ENCODE assay signal across 1 cellular context in genomic region chr12:53625946-53626701, GRCh38.
TF ChIP-seq lines count a peak whose summit lies in the region.

Gene ATF7 (minus strand): TSS chr12:53626382. CDS start chr12:53601000, 25,382 bp downstream.

TF ChIP-seq in K562, 482 proteins besides CTCF, POLR2A, EP300 and RAD21 (continued from another document and continues in another):
- TF ChIP-seq ZBTB40 (IDR thresholded peaks at IDR 0.05) = peak; percentile 48; the same call in 1 of the 2 replicates
- TF ChIP-seq ZBTB40 (CRISPR knock-in tag; IDR thresholded peaks at IDR 0.05) = no peak
- TF ChIP-seq RNF2 (IDR thresholded peaks at IDR 0.05) = peak; percentile 40; the same call in 1 of the 2 replicates
- TF ChIP-seq KAT7 (CRISPR knock-in tag; IDR thresholded peaks at IDR 0.05; ENCODE audit: borderline replicate concordance) = peak; percentile 84; the same call in 1 of the 2 replicates
- peak; percentile 39 for TF ChIP-seq POLR2AphosphoS5 (IDR thresholded peaks at IDR 0.05; ENCODE audit: control insufficient read depth, insufficient read depth, low read depth, low read length)
- TF ChIP-seq PTRF (tag; IDR thresholded peaks at IDR 0.05) = no peak
- TF ChIP-seq ETV1 (tag; conservative IDR thresholded peaks at IDR 0.05; ENCODE audit: low read depth) = no peak
- TF ChIP-seq, protein P1, sequence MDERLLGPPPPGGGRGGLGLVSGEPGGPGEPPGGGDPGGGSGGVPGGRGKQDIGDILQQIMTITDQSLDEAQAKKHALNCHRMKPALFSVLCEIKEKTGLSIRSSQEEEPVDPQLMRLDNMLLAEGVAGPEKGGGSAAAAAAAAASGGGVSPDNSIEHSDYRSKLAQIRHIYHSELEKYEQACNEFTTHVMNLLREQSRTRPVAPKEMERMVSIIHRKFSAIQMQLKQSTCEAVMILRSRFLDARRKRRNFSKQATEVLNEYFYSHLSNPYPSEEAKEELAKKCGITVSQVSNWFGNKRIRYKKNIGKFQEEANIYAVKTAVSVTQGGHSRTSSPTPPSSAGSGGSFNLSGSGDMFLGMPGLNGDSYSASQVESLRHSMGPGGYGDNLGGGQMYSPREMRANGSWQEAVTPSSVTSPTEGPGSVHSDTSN (CRISPR knock-in tag; IDR thresholded peaks at IDR 0.05; ENCODE audit: low read depth) = peak; percentile 95
- TF ChIP-seq, protein P1 (tag; conservative IDR thresholded peaks at IDR 0.05; ENCODE audit: low read depth) = peak; percentile 99
- TF ChIP-seq ATF7 (IDR thresholded peaks at IDR 0.05) = peak; percentile 100
- no peak for TF ChIP-seq MAFK (IDR thresholded peaks at IDR 0.05; ENCODE audit: low read length)
- TF ChIP-seq MYBL2 (IDR thresholded peaks at IDR 0.05; ENCODE audit: low read depth) = no peak
- TF ChIP-seq MYBL2 (CRISPR knock-in tag; IDR thresholded peaks at IDR 0.05; ENCODE audit: borderline replicate concordance) = no peak
- TF ChIP-seq EP400 (IDR thresholded peaks at IDR 0.05) = peak; percentile 81
- peak; percentile 96 for TF ChIP-seq TCF7L2 (IDR thresholded peaks at IDR 0.05; ENCODE audit: low read depth, low read length)
- TF ChIP-seq L3MBTL2 (IDR thresholded peaks at IDR 0.05) = peak; percentile 81
- TF ChIP-seq CBX2 (IDR thresholded peaks at IDR 0.05; ENCODE audit: insufficient read depth, low read length, poor library complexity, severe bottlenecking) = no peak
- TF ChIP-seq ZNF644 (tag; IDR thresholded peaks at IDR 0.05; ENCODE audit: low read depth) = no peak
- no peak for TF ChIP-seq MBD1 (CRISPR knock-in tag; IDR thresholded peaks at IDR 0.05)
- TF ChIP-seq, protein P2, sequence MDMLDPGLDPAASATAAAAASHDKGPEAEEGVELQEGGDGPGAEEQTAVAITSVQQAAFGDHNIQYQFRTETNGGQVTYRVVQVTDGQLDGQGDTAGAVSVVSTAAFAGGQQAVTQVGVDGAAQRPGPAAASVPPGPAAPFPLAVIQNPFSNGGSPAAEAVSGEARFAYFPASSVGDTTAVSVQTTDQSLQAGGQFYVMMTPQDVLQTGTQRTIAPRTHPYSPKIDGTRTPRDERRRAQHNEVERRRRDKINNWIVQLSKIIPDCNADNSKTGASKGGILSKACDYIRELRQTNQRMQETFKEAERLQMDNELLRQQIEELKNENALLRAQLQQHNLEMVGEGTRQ (CRISPR knock-in tag; IDR thresholded peaks at IDR 0.05) = no peak
- no peak for TF ChIP-seq MEIS2 (IDR thresholded peaks at IDR 0.05; ENCODE audit: partially characterized antibody)
- TF ChIP-seq, protein P3, sequence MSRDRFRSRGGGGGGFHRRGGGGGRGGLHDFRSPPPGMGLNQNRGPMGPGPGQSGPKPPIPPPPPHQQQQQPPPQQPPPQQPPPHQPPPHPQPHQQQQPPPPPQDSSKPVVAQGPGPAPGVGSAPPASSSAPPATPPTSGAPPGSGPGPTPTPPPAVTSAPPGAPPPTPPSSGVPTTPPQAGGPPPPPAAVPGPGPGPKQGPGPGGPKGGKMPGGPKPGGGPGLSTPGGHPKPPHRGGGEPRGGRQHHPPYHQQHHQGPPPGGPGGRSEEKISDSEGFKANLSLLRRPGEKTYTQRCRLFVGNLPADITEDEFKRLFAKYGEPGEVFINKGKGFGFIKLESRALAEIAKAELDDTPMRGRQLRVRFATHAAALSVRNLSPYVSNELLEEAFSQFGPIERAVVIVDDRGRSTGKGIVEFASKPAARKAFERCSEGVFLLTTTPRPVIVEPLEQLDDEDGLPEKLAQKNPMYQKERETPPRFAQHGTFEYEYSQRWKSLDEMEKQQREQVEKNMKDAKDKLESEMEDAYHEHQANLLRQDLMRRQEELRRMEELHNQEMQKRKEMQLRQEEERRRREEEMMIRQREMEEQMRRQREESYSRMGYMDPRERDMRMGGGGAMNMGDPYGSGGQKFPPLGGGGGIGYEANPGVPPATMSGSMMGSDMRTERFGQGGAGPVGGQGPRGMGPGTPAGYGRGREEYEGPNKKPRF (IDR thresholded peaks at IDR 0.05; ENCODE audit: low read depth, low read length) = no peak
- peak; percentile 97 for TF ChIP-seq CREB3L1 (IDR thresholded peaks at IDR 0.05; ENCODE audit: borderline replicate concordance, low read depth)
- TF ChIP-seq NFE2 (IDR thresholded peaks at IDR 0.05; ENCODE audit: low read depth) = 0 out of 2 replicates have a peak, but pooled peaks have one; percentile 1
- TF ChIP-seq, protein P4, sequence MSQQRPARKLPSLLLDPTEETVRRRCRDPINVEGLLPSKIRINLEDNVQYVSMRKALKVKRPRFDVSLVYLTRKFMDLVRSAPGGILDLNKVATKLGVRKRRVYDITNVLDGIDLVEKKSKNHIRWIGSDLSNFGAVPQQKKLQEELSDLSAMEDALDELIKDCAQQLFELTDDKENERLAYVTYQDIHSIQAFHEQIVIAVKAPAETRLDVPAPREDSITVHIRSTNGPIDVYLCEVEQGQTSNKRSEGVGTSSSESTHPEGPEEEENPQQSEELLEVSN (IDR thresholded peaks at IDR 0.05; ENCODE audit: borderline replicate concordance in 1 of 2, extremely low read depth in 1 of 2, insufficient read depth in 1 of 2, insufficient read length in 1 of 2, low read depth in 1 of 2, low read length in 1 of 2, poor library complexity in 1 of 2, severe bottlenecking in 1 of 2) = peak; percentile 66 to 76
- no peak for TF ChIP-seq PHF21A (IDR thresholded peaks at IDR 0.05; ENCODE audit: borderline replicate concordance, low read depth)
- no peak for TF ChIP-seq RBM15 (IDR thresholded peaks at IDR 0.05; ENCODE audit: insufficient read depth, low read length)
- TF ChIP-seq ZNF785 (CRISPR knock-in tag; IDR thresholded peaks at IDR 0.05) = no peak
- peak; percentile 90 for TF ChIP-seq PCBP1 (IDR thresholded peaks at IDR 0.05; ENCODE audit: low read depth, low read length, poor library complexity, severe bottlenecking)
- TF ChIP-seq CCNT2 (IDR thresholded peaks at IDR 0.05; ENCODE audit: borderline replicate concordance, extremely low read depth, insufficient read length, low read depth, low read length) = peak; percentile 46
- peak; percentile 52 for TF ChIP-seq HDAC3 (IDR thresholded peaks at IDR 0.05; ENCODE audit: borderline replicate concordance, partially characterized antibody)
- TF ChIP-seq SMAD4 (CRISPR knock-in tag; conservative IDR thresholded peaks at IDR 0.05) = peak; percentile 80
- peak; percentile 66; the same call in 1 of the 2 replicates for TF ChIP-seq HDAC2 (IDR thresholded peaks at IDR 0.05)
- TF ChIP-seq, protein P5, sequence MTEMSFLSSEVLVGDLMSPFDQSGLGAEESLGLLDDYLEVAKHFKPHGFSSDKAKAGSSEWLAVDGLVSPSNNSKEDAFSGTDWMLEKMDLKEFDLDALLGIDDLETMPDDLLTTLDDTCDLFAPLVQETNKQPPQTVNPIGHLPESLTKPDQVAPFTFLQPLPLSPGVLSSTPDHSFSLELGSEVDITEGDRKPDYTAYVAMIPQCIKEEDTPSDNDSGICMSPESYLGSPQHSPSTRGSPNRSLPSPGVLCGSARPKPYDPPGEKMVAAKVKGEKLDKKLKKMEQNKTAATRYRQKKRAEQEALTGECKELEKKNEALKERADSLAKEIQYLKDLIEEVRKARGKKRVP (CRISPR knock-in tag; IDR thresholded peaks at IDR 0.05) = no peak
